In the genomic region with DNA sequence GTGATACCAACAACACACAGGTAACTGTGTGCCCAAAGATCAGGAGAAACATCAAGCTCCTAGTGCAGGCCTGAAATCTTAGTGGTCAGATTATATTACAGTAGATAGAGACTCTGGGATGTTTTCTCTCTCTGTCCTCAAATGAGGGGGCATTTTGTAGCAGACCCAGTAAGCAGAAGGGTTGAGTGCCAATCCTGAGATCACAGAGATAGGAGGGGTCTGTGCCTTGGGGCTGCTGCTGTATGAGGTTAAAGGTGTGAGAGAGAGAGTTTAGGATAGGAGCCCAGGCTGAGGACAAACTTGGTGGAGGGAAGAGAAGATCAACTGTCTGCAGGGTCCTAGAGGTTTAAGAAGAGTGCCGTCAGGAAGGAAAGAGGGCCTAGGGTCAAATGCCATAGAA, we compare ENCODE assay signal across 17 cellular contexts.
DNase-seq lines count a peak whose midpoint lies in the region; FAIRE-seq and TF ChIP-seq lines count a peak whose summit lies in the region.
"Had no signal": no experiment of that assay in that cellular context is flagged by ENCODE, and none has a peak within 500 bp of the region (broad histone marks: within the 10 kb centered on the region; RNA-seq: fewer than 3 reads in every experiment).

No MANE protein-coding gene starts in this region.

- peaks cover 15% of the 10 kb centered on the region for H3K36me3 Mint-ChIP-seq in brain
- H3K36me3 Mint-ChIP-seq in glutamatergic neuron (ENCODE audit: unreplicated experiment): peaks cover 27% of the 10 kb centered on the region
- peaks cover 30% of the 10 kb centered on the region for H3K36me3 Mint-ChIP-seq in nephron progenitor cell (ENCODE audit: low read depth)

- peaks cover 4 to 23% (median 9%) of the 10 kb centered on the region in 5 experiments for H3K9me3 Mint-ChIP-seq in brain
- H3K9me3 Mint-ChIP-seq in glutamatergic neuron (ENCODE audit: unreplicated experiment): peaks cover 25% of the 10 kb centered on the region
- peaks cover 22% of the 10 kb centered on the region for H3K9me3 Mint-ChIP-seq in nephron progenitor cell

- TF ChIP-seq CTCF in brain (conservative IDR thresholded peaks at IDR 0.05): no peak
- TF ChIP-seq CTCF in glutamatergic neuron (IDR thresholded peaks at IDR 0.05; ENCODE audit: partially characterized antibody, unreplicated experiment): no peak
- TF ChIP-seq CTCF in nephron progenitor cell (IDR thresholded peaks at IDR 0.05): no peak

- H3K4me3 Mint-ChIP-seq in brain (no peak overlapping the region), glutamatergic neuron (ENCODE audit: unreplicated experiment) (peak overlapping the region; percentile 59), nephron progenitor cell (no peak overlapping the region)
- H3K4me3 Mint-ChIP-seq: CD4-positive, alpha-beta memory T cell; GM23338; H9 had no signal

- DNase-seq in glutamatergic neuron: no peak
- no peak for DNase-seq in nephron progenitor cell
- DNase-seq in RCC 7860 (ENCODE audit: low spot score): no peak
- DNase-seq in NCI-H2107 (lab: John Stamatoyannopoulos, UW): no peak
- DNase-seq in UCSD-AML1 (lab: John Stamatoyannopoulos, UW; ENCODE audit: unreplicated experiment): no peak
- DNase-seq: C1 segment of cervical spinal cord; Calu3; CD4-positive, alpha-beta memory T cell; COR-L47; DMS53; DMS79 treated with DMSO at 0.1 percent for 48 hours; GF-D8; H9 had no signal

- no peak for FAIRE-seq in RCC 7860 (lab: Jason Lieb, UNC)
- FAIRE-seq: GM12891, GM18507 had no signal

- H3K4me1 Mint-ChIP-seq in brain (peaks cover 23% of the 10 kb centered on the region), glutamatergic neuron (ENCODE audit: low read depth, unreplicated experiment) (peaks cover 39% of the 10 kb centered on the region), nephron progenitor cell (peaks cover 10% of the 10 kb centered on the region)
- H3K4me1 Mint-ChIP-seq: CD4-positive, alpha-beta memory T cell had no signal

- H3K27me3 Mint-ChIP-seq in brain (no peaks in the 10 kb centered on the region), glutamatergic neuron (ENCODE audit: unreplicated experiment) (peaks cover 15% of the 10 kb centered on the region), nephron progenitor cell (ENCODE audit: low read depth, poor library complexity) (no peaks in the 10 kb centered on the region)
- H3K27me3 Mint-ChIP-seq: CD4-positive, alpha-beta memory T cell had no signal

- H3K27ac Mint-ChIP-seq in brain: peak overlapping the region in 3 of 5 experiments; percentile 9 to 34 (median 29)
- peak overlapping the region; percentile 97 for H3K27ac Mint-ChIP-seq in glutamatergic neuron (ENCODE audit: unreplicated experiment)
- peak overlapping the region; percentile 68 for H3K27ac Mint-ChIP-seq in nephron progenitor cell
- H3K27ac Mint-ChIP-seq: CD4-positive, alpha-beta memory T cell; GM23338; H9 had no signal

Comparison
In these comparisons a context has a peak if more than half of its experiments do, and no peak if none do; other contexts are left out.
1. H3K27ac Mint-ChIP-seq: peak in every context shown above with its lines; median percentile 97 in glutamatergic neuron; 68 in nephron progenitor cell; 29 in brain.